Comparison of ENCODE assay signal across 8 cellular contexts in the genomic region with DNA sequence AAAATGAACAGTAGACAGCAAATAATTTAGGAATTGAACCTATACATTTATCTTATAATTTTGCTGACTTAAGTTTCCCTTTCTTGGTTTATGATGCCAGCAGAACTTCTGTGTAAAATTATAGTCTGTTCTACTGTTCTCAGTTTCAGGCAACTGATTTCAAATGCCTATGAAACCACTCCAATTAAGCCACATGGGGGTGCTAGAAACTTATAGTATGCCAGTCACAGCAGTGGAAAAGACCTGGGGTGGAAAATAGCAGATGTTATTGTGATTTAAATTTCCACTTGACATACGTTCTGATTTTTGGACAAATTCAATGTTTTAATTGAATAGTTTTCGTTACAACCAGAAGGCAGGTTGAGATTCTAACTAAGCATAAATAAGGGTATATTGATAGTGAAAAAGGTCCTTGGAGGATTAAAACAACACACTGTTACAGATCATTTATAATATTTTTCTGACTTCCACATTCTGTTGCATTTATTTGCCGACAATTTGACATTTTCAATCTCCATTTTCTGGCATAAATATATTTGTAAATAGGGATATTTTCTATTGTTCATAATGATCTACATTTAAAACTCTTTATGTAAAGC.
A peak's percentile ranks its signal among the peaks of the same experiment; 100 is the strongest.
DNase-seq lines count a peak whose midpoint lies in the region; ATAC-seq and TF ChIP-seq lines count a peak whose summit lies in the region.

No MANE protein-coding gene starts in this region.

- H3K27ac ChIP-seq in A673 (ENCODE audit: low read depth, low read length, poor library complexity, severe bottlenecking) = no peak overlapping the region

- no peak overlapping the region for H3K4me3 ChIP-seq in A673 (ENCODE audit: low read depth, low read length, poor library complexity, severe bottlenecking)
- no peak overlapping the region for H3K4me3 ChIP-seq in adipocyte (ENCODE audit: low read length)

- POLR2A ChIA-PET in A673 (lab: Charles Lee; ENCODE audit: low non-redundant PET) = no interaction called here

- no peaks in the 10 kb centered on the region for H3K27me3 ChIP-seq in A673 (replicated peaks; ENCODE audit: insufficient read depth, low read depth, low read length, poor library complexity)
- H3K27me3 ChIP-seq in adipocyte (replicated peaks; ENCODE audit: control insufficient read depth, insufficient read depth, low read length) = no peaks in the 10 kb centered on the region

- H3K9me3 ChIP-seq in A673 (ENCODE audit: low read depth, low read length, poor library complexity, severe bottlenecking) (no peaks in the 10 kb centered on the region), adipocyte (ENCODE audit: control insufficient read depth, low read length) (no peaks in the 10 kb centered on the region)

- TF ChIP-seq CTCF in A673 (conservative IDR thresholded peaks at IDR 0.05; ENCODE audit: low read depth, low read length) = peak; percentile 80
- TF ChIP-seq CTCF in GM13977 (IDR thresholded peaks at IDR 0.05; ENCODE audit: extremely low read depth, insufficient read depth, missing control alignments) = peak; percentile 47

- H3K4me1 ChIP-seq in A673 (ENCODE audit: insufficient read depth, low read length, poor library complexity, severe bottlenecking) (peaks cover 5% of the 10 kb centered on the region), adipocyte (ENCODE audit: control insufficient read depth, insufficient read depth, low read length) (peaks cover 7% of the 10 kb centered on the region)

- DNase-seq in A673 (ENCODE audit: low spot score) (peak; percentile 66), GM13977 (ENCODE audit: low spot score) (no peak), NCI-H187 treated with DMSO at 0.1 percent for 48 hours (lab: John Stamatoyannopoulos, UW) (peak; percentile 29), adipocyte (ENCODE audit: low read depth) (peak; percentile 73), kidney glomerular epithelial cell (lab: John Stamatoyannopoulos, UW) (peak; percentile 57)
- no peak for DNase-seq in NK-92 treated with Interleukin-12 subunit alpha and Interleukin-12 subunit beta, amount 100 ng/mL, for 24 hours (lab: John Stamatoyannopoulos, UW)
- no peak for DNase-seq in activated effector memory CD4-positive, alpha-beta T cell treated with Interleukin-2 at 50 U/mL for 16 hours

- CTCF ChIA-PET in A673 (lab: Charles Lee) = interaction anchor here (1.0 kb wide), 1 partner anchor 540 kb away, joined by 3 read pairs; no protein-coding TSS in a partner anchor

- in situ Hi-C loops in GM13977 (cut with MboI; ENCODE audit: low pct_unique_long_range_greater_than_20kb, low sequenced_read_pairs, unreplicated experiment) = no loop called here

- intact Hi-C loops in A673 (cut with micrococcal nuclease; ENCODE audit: unreplicated experiment) = loop anchor here (5.0 to 10.0 kb wide), 4 partner anchors 414 to 1949 kb away; no protein-coding TSS in a partner anchor

- ATAC-seq in HG02981 (IDR thresholded peaks at IDR 0.05; ENCODE audit: unreplicated experiment) = peak; percentile 73

- H3K36me3 ChIP-seq in A673 (ENCODE audit: insufficient read depth, low read length, poor library complexity, severe bottlenecking) (no peaks in the 10 kb centered on the region), adipocyte (ENCODE audit: control insufficient read depth, insufficient read depth, low read length, severe bottlenecking) (no peaks in the 10 kb centered on the region)

- H3K9ac ChIP-seq in adipocyte (ENCODE audit: low read length) = no peak overlapping the region

- BruUV-seq in A673 (replicated peaks; lab: Mats Ljungman, UMichigan) = no TSS peak

Comparison
In these comparisons a context has a peak if more than half of its experiments do, and no peak if none do; other contexts are left out.
1. DNase-seq: peak in A673 (single experiment), NCI-H187 treated with DMSO at 0.1 percent for 48 hours (single experiment), adipocyte (single experiment) and kidney glomerular epithelial cell (single experiment); none in GM13977 (single experiment), NK-92 treated with Interleukin-12 subunit alpha and Interleukin-12 subunit beta, amount 100 ng/mL, for 24 hours (single experiment) and activated effector memory CD4-positive, alpha-beta T cell treated with Interleukin-2 at 50 U/mL for 16 hours (single experiment).